8 cellular contexts compared by ENCODE assay signal in the genomic region with DNA sequence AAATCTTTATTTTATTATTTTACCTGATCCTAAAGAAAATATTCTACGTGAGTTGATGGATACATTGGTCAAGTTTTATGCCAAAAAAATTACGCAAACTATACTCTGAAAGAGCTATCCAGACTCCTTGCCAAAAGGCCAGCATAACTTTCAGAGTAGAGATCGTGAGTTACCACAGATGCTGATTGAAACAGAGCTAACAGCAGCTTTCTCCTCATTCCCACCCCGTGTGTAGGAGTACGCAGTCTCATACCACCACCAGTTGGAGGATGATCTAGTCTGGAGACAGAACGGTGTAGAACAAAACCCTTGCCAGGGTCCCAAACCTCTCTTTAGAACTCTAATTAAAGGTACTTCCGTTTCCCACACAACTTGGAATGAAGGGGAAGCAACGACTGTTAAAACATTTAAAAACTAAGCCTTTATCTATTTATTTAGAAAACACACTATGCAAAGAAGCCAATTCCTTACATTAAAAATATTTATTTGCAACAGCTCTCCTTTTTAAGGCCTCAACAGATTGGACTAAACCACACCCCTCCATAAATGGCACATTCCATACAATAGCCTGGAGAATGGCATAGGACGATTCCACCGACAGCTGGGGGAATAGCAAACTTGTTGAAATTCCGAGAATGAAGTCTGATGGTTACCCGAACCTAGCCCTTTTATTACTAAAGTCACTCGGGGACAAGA. TPM values are rescaled to one million over a fixed set of nuclear protein-coding genes. Genes with fewer than 3 reads are reported as not detected.
DNase-seq lines count a peak whose midpoint lies in the region; ATAC-seq, FAIRE-seq and TF ChIP-seq lines count a peak whose summit lies in the region.

No MANE protein-coding gene starts in this region.

- no peaks in the 10 kb centered on the region for H3K27me3 ChIP-seq in CD4-positive, alpha-beta memory T cell (ENCODE audit: insufficient read depth, low read length)
- H3K27me3 ChIP-seq in GM12878 (replicated peaks in 1 of 2; ENCODE audit: control insufficient read depth in 2 of 2, insufficient read depth in 2 of 2, low read length in 1 of 2), result no peaks in the 10 kb centered on the region

- H3K9me3 Mint-ChIP-seq in CD4-positive, alpha-beta memory T cell, result peaks cover 0 to 2% (median 0%) of the 10 kb centered on the region in 8 donors

- H3K79me2 ChIP-seq in GM12878 (ENCODE audit: control insufficient read depth, insufficient read depth, low read length), result peaks cover 62% of the 10 kb centered on the region

- peak overlapping the region; percentile 78 for H3K4me2 ChIP-seq in GM12878 (ENCODE audit: control insufficient read depth, insufficient read depth)

- intact Hi-C loops in CD4-positive, alpha-beta memory T cell (cut with micrococcal nuclease), result loop anchor here (1.0 to 5.0 kb wide), 4 partner anchors 14 to 117 kb away; a partner anchor contains a TSS
- intact Hi-C loops in GM12878 (cut with micrococcal nuclease; ENCODE audit: unreplicated experiment), result no loop called here

- H3K4me1 ChIP-seq in CD4-positive, alpha-beta memory T cell (ENCODE audit: insufficient read depth, low read length), result peaks cover 42% of the 10 kb centered on the region
- H3K4me1 ChIP-seq in GM12878 (ENCODE audit: control insufficient read depth, insufficient read depth, low read length), result peaks cover 4% of the 10 kb centered on the region

- peak overlapping the region; percentile 83 to 91 for H3K4me3 ChIP-seq in CD4-positive, alpha-beta memory T cell (ENCODE audit: low read length in 2 of 2)
- peak overlapping the region; percentile 90 for H3K4me3 ChIP-seq in GM12878

- RAD21 ChIA-PET in GM12878 (lab: Charles Lee; ENCODE audit: unreplicated experiment), result interaction anchor here (0.6 to 2.1 kb wide), 15 partner anchors 25 to 463 kb away, joined by 3 to 34 read pairs (median 5); a partner anchor contains a TSS

- CTCF ChIA-PET in CD4-positive, alpha-beta memory T cell (lab: Charles Lee; ENCODE audit: partially characterized antibody), result interaction anchor here (0.8 to 2.0 kb wide), 4 partner anchors 11 to 43 kb away, joined by 3 to 11 read pairs (median 5); a partner anchor contains a TSS
- CTCF ChIA-PET in GM12878 (lab: Yijun Ruan, JAX), result interaction anchor here (0.9 to 2.3 kb wide), 7 partner anchors 15 to 90 kb away, joined by 3 to 15 read pairs (median 5); a partner anchor contains a TSS

- no TSS peak for BruUV-seq in GM12878 (replicated peaks; lab: Mats Ljungman, UMichigan)

- no peak for FAIRE-seq in H54 (lab: Jason Lieb, UNC)
- peak; percentile 27 for FAIRE-seq in GM12878 (lab: Jason Lieb, UNC)

- POLR2A ChIA-PET in CD4-positive, alpha-beta memory T cell (lab: Charles Lee; ENCODE audit: partially characterized antibody), result interaction anchor here (0.7 to 3.8 kb wide), 22 partner anchors 9 to 818 kb away, joined by 3 to 129 read pairs (median 5); a partner anchor contains a TSS
- POLR2A ChIA-PET in GM12878 (lab: Charles Lee), result interaction anchor here (0.9 to 2.5 kb wide), 10 partner anchors 23 to 156 kb away, joined by 3 to 21 read pairs (median 4); a partner anchor contains a TSS

- in situ Hi-C loops in GM12878 (cut with MboI), result no loop called here

- H3K4me1 Mint-ChIP-seq in CD4-positive, alpha-beta memory T cell, result peaks cover 31 to 71% (median 45%) of the 10 kb centered on the region in 4 donors

- WGBS in GM12878 (ENCODE audit: insufficient coverage, insufficient replicate concordance, low lambda C conversion rate, missing lambda C conversion rate), result 0% methylated on average over 13 of the region's 13 CpGs

- peak overlapping the region; percentile 85 to 97 (median 95) for H3K27ac Mint-ChIP-seq in CD4-positive, alpha-beta memory T cell

- no peak for TF ChIP-seq RAD21 in GM12878 (IDR thresholded peaks at IDR 0.05; ENCODE audit: insufficient read depth, low read depth, low read length)

- TF ChIP-seq EP300 in GM12878 (IDR thresholded peaks at IDR 0.05; ENCODE audit: borderline replicate concordance in 1 of 2, control insufficient read depth in 1 of 2, low read depth in 2 of 2, low read length in 2 of 2), result no peak

- peak overlapping the region; percentile 94 for H3K9ac ChIP-seq in GM12878 (ENCODE audit: control insufficient read depth, insufficient read depth, low read length)

- 0 out of 2 replicates have a peak, but pooled peaks cover 3% of the 10 kb centered on the region for H4K20me1 ChIP-seq in GM12878 (ENCODE audit: control insufficient read depth, insufficient read depth)

- H3K9me3 ChIP-seq in CD4-positive, alpha-beta memory T cell (ENCODE audit: control insufficient read depth in 1 of 2, low read length in 2 of 2), result no peaks in the 10 kb centered on the region
- no peaks in the 10 kb centered on the region; the same call in 1 of the 3 replicates for H3K9me3 ChIP-seq in GM12878 (replicated peaks; ENCODE audit: control insufficient read depth, insufficient read depth, low read length)

- SMC1A ChIA-PET in GM12878 (lab: Charles Lee; ENCODE audit: uncharacterized antibody, unreplicated experiment), result interaction anchor here (0.7 to 4.0 kb wide), 6 partner anchors 24 to 89 kb away, joined by 3 to 30 read pairs (median 4); no protein-coding TSS in a partner anchor

- no peaks in the 10 kb centered on the region for H3K36me3 ChIP-seq in CD4-positive, alpha-beta memory T cell (ENCODE audit: insufficient read depth, low read length)
- 0 out of 4 replicates have a peak, but pooled peaks cover 0 to 9% of the 10 kb centered on the region in 2 experiments for H3K36me3 ChIP-seq in GM12878 (ENCODE audit: control insufficient read depth in 2 of 2, insufficient read depth in 2 of 2, low read length in 1 of 2)

- no peak overlapping the region for H2AFZ ChIP-seq in GM12878 (ENCODE audit: control insufficient read depth, low read depth, low read length)

- TF ChIP-seq CTCF in GM12878 (IDR thresholded peaks at IDR 0.05 in 2 of 3, conservative IDR thresholded peaks at IDR 0.05 in 1 of 3; ENCODE audit: control insufficient read depth in 2 of 3, extremely low read depth in 1 of 3, insufficient read depth in 1 of 3, low read depth in 3 of 3, low read length in 3 of 3), result no peak

- H3K4me3 Mint-ChIP-seq in CD4-positive, alpha-beta memory T cell, result peak overlapping the region; percentile 89 to 99 (median 97)

- TF ChIP-seq POLR2A in H54 (IDR thresholded peaks at IDR 0.05; ENCODE audit: low read depth, low read length), result no peak
- TF ChIP-seq POLR2A in GM12878 (IDR thresholded peaks at IDR 0.05; ENCODE audit: low read depth, low read length), result peak; percentile 40; the same call in 1 of the 2 replicates

- H3K27ac ChIP-seq in CD4-positive, alpha-beta memory T cell (ENCODE audit: low read depth, low read length), result peak overlapping the region; percentile 87
- peak overlapping the region; percentile 99 for H3K27ac ChIP-seq in GM12878 (ENCODE audit: control insufficient read depth, insufficient read depth)

- peak in 3 of 5 donors; percentile 19 to 22 (median 20) for DNase-seq in CD4-positive, alpha-beta memory T cell
- peak; percentile 9 for DNase-seq in H54 (ENCODE audit: insufficient read length, low spot score)
- DNase-seq in OCI-M1 (lab: John Stamatoyannopoulos, UW), result peak; percentile 93
- DNase-seq in GM12878 (ENCODE audit: low read depth, low spot score), result no peak
- DNase-seq in iris pigment epithelial cell (ENCODE audit: low read depth), result peak; percentile 84
- peak; percentile 34 to 36 for DNase-seq in stimulated activated CD4-positive, alpha-beta T cell treated with anti-CD3 and anti-CD28 coated beads, Interleukin-2, amount 100 ng/mL, for 48 hours
- DNase-seq in germinal center (ENCODE audit: low spot score), result no peak

- ATAC-seq in GM12878, result peak; percentile 11
- ATAC-seq in HG03521 (IDR thresholded peaks at IDR 0.05; ENCODE audit: unreplicated experiment), result no peak

- H3K36me3 Mint-ChIP-seq in CD4-positive, alpha-beta memory T cell, result peaks cover 0 to 16% of the 10 kb centered on the region in 2 donors

- peaks cover 0 to 2% of the 10 kb centered on the region in 2 donors for H3K27me3 Mint-ChIP-seq in CD4-positive, alpha-beta memory T cell

RNA-seq across cellular contexts. Expression of a gene that starts 1.4 kb away (rescaled TPM):
- 100 to 1,000 TPM; 111 to 117 TPM for total RNA-seq in CD4-positive, alpha-beta memory T cell
- 10 to 100 TPM in 1 of 2 donors, 1 to 10 TPM in 1; 9.0 to 13.3 TPM for polyA plus RNA-seq in CD4-positive, alpha-beta memory T cell
- 43.7 and 102 TPM in 2 replicates for total RNA-seq in GM12878 (2013; cell fraction: nucleolus; rRNA removed)
- total RNA-seq in GM12878 (2014; rRNA removed) (55.4 and 81.8 TPM in 2 replicates), GM12878 (2014; rRNA removed; fragmentation: Illumina TruSeq; extraction: Trizol) (127 and 135 TPM in 2 replicates), GM12878 (2021) (126 and 133 TPM in 2 replicates)
- 21.8 TPM for polyA plus RNA-seq in GM12878 (2011; ENCODE audit: low read depth)
- polyA plus RNA-seq in GM12878 (2011; rRNA removed) (68.3 and 124 TPM in 2 replicates), GM12878 (2014; fragmentation: Illumina TruSeq; extraction: Trizol) (98.4 and 130 TPM in 2 replicates), GM12878 (2014; fragmentation: Nextera tagmentation; extraction: Ambion mirVana) (10 to 100 TPM; 40.5 to 41.7 TPM), GM12878 (2014; rRNA removed) (47.3 and 60.3 TPM in 2 replicates), GM12878 (2016; fragmentation: Nextera tagmentation; extraction: Ambion mirVana) (10 to 100 TPM; 53.5 to 55.7 TPM)
- polyA plus RNA-seq in GM12878 (2011; cell fraction: cytosol; rRNA removed), result 25.5 and 27.9 TPM in 2 replicates
- 14.5 and 18.7 TPM in 2 replicates for polyA plus RNA-seq in GM12878 (2011; cell fraction: nucleus; rRNA removed)
- 39.6 and 47.4 TPM in 2 replicates for polyA plus RNA-seq in GM12878 (2012)
- 63.1 and 97.2 TPM in 2 replicates for polyA minus RNA-seq in GM12878 (2011; rRNA and poly(A)+ RNA removed)
- polyA minus RNA-seq in GM12878 (2011; cell fraction: cytosol; rRNA and poly(A)+ RNA removed), result 28.1 and 33.3 TPM in 2 replicates
- 29.3 and 34.8 TPM in 2 replicates for polyA minus RNA-seq in GM12878 (2011; cell fraction: nucleus; rRNA and poly(A)+ RNA removed)

RNA-seq across cellular contexts. Expression of a gene that starts 26.7 kb away (rescaled TPM):
- 10 to 100 TPM; 59.7 to 62.0 TPM for total RNA-seq in CD4-positive, alpha-beta memory T cell
- 100 to 1,000 TPM in 1 of 2 donors, 10 to 100 TPM in 1; 96.6 to 102 TPM for polyA plus RNA-seq in CD4-positive, alpha-beta memory T cell
- total RNA-seq in GM12878 (2013; cell fraction: nucleolus; rRNA removed), result 52.7 and 57.1 TPM in 2 replicates
- total RNA-seq in GM12878 (2014; rRNA removed) (11.7 and 15.9 TPM in 2 replicates), GM12878 (2014; rRNA removed; fragmentation: Illumina TruSeq; extraction: Trizol) (16.8 and 18.0 TPM in 2 replicates), GM12878 (2021) (12.5 TPM in 2 replicates)
- 8.1 TPM for polyA plus RNA-seq in GM12878 (2011; ENCODE audit: low read depth)
- polyA plus RNA-seq in GM12878 (2011; rRNA removed) (74.5 and 75.5 TPM in 2 replicates), GM12878 (2014; fragmentation: Illumina TruSeq; extraction: Trizol) (20.5 and 22.6 TPM in 2 replicates), GM12878 (2014; fragmentation: Nextera tagmentation; extraction: Ambion mirVana) (10 to 100 TPM; 12.6 to 16.2 TPM), GM12878 (2014; rRNA removed) (15.7 and 15.8 TPM in 2 replicates), GM12878 (2016; fragmentation: Nextera tagmentation; extraction: Ambion mirVana) (10 to 100 TPM; 13.7 to 14.2 TPM)
- 65.7 and 79.1 TPM in 2 replicates for polyA plus RNA-seq in GM12878 (2011; cell fraction: cytosol; rRNA removed)
- 22.2 and 26.9 TPM in 2 replicates for polyA plus RNA-seq in GM12878 (2011; cell fraction: nucleus; rRNA removed)
- 13.3 and 14.9 TPM in 2 replicates for polyA plus RNA-seq in GM12878 (2012)
- 49.7 and 57.1 TPM in 2 replicates for polyA minus RNA-seq in GM12878 (2011; rRNA and poly(A)+ RNA removed)
- 19.2 and 22.4 TPM in 2 replicates for polyA minus RNA-seq in GM12878 (2011; cell fraction: cytosol; rRNA and poly(A)+ RNA removed)
- polyA minus RNA-seq in GM12878 (2011; cell fraction: nucleus; rRNA and poly(A)+ RNA removed), result 15.2 and 23.0 TPM in 2 replicates

Comparison
In these comparisons a context has a peak if more than half of its experiments do, and no peak if none do; other contexts are left out.
1. DNase-seq: peak in CD4-positive, alpha-beta memory T cell (3 of 5), H54 (single experiment), OCI-M1 (single experiment), iris pigment epithelial cell (single experiment) and stimulated activated CD4-positive, alpha-beta T cell treated with anti-CD3 and anti-CD28 coated beads, Interleukin-2, amount 100 ng/mL, for 48 hours (2 of 2); none in GM12878 (single experiment) and germinal center (single experiment).